ENCODE assay signal across 1 cellular context in genomic region chr1:233393926-233394680, GRCh38.
TF ChIP-seq lines count a peak whose summit lies in the region.

No MANE protein-coding gene starts in this region.

TF ChIP-seq in GM23338, 12 proteins besides CTCF, POLR2A, EP300 and RAD21 (continued from another document):
- TF ChIP-seq POLR2AphosphoS5 (IDR thresholded peaks at IDR 0.05; ENCODE audit: low read depth): no peak
- TF ChIP-seq REST (IDR thresholded peaks at IDR 0.05; ENCODE audit: unreplicated experiment): no peak
- no peak for TF ChIP-seq JUNB (IDR thresholded peaks at IDR 0.05; ENCODE audit: unreplicated experiment)
- TF ChIP-seq EZH2 (IDR thresholded peaks at IDR 0.05; ENCODE audit: low read depth, unreplicated experiment): no peak
- no peak for TF ChIP-seq ZNF331 (CRISPR knock-in tag; IDR thresholded peaks at IDR 0.05; ENCODE audit: low read depth)
- TF ChIP-seq CREB1 (CRISPR knock-in tag; IDR thresholded peaks at IDR 0.05; ENCODE audit: low read depth): no peak
- TF ChIP-seq ZNF114 (CRISPR knock-in tag; IDR thresholded peaks at IDR 0.05): no peak
- TF ChIP-seq ETS1 (IDR thresholded peaks at IDR 0.05): no peak
